In genomic region chr4:8754634-8755589, GRCh38 we compare ENCODE assay signal across 19 cellular contexts.
A peak's percentile ranks its signal among the peaks of the same experiment; 100 is the strongest.
DNase-seq lines count a peak whose midpoint lies in the region; ATAC-seq, FAIRE-seq and TF ChIP-seq lines count a peak whose summit lies in the region.
"Had no signal": no experiment of that assay in that cellular context is flagged by ENCODE, and none has a peak within 500 bp of the region (broad histone marks: within the 10 kb centered on the region; RNA-seq: fewer than 3 reads in every experiment).

No MANE protein-coding gene starts in this region.

- WGBS in testis, 2 donors: 59 to 74% methylated on average over 14 to 23 of the region's 23 CpGs

- H3K36me3 Mint-ChIP-seq in stimulated activated effector memory CD8-positive, alpha-beta T cell treated with anti-CD3 and anti-CD28 coated beads, Interleukin-12 subunit alpha, Interleukin-12 subunit beta, amount 100 ng/mL, for 72 hours: no peaks in the 10 kb centered on the region

- H3K9me3 ChIP-seq in lower lobe of right lung (no peaks in the 10 kb centered on the region), testis (no peaks in the 10 kb centered on the region), colonic mucosa (no peaks in the 10 kb centered on the region)

- H3K4me3 ChIP-seq in lower lobe of right lung: no peak overlapping the region
- H3K4me3 ChIP-seq in testis: peak overlapping the region; percentile 18 to 39
- no peak overlapping the region for H3K4me3 ChIP-seq in colonic mucosa
- H3K4me3 ChIP-seq: BLaER1 treated with 17β-estradiol and CSF1 and Interleukin-3, amounts not matched to agents 10 nM and 100 nM had no signal

- peak; percentile 87 for FAIRE-seq in HTR-8/SVneo (lab: Jason Lieb, UNC)

- H3K4me1 ChIP-seq in lower lobe of right lung: no peaks in the 10 kb centered on the region
- H3K4me1 ChIP-seq in testis: no peaks in the 10 kb centered on the region
- H3K4me1 ChIP-seq in colonic mucosa: no peaks in the 10 kb centered on the region
- H3K4me1 ChIP-seq: BLaER1 treated with 17β-estradiol and CSF1 and Interleukin-3, amounts not matched to agents 10 nM and 100 nM had no signal

- no peak overlapping the region for H3K9ac ChIP-seq in colonic mucosa (ENCODE audit: low read depth in 2 of 2, low read length in 2 of 2)
- H3K9ac ChIP-seq: BLaER1 treated with 17β-estradiol and CSF1 and Interleukin-3, amounts not matched to agents 10 nM and 100 nM had no signal

- no peak for TF ChIP-seq CTCF in lower lobe of right lung (IDR thresholded peaks at IDR 0.05)
- TF ChIP-seq CTCF in testis (IDR thresholded peaks at IDR 0.05): no peak
- no peak for TF ChIP-seq CTCF in colonic mucosa (IDR thresholded peaks at IDR 0.05)

- no peak for TF ChIP-seq POLR2A in testis (IDR thresholded peaks at IDR 0.05)

- intact Hi-C loops in lower lobe of right lung (cut with DNase I) (no loop called here), testis (cut with DNase I; ENCODE audit: low total_unique reads) (no loop called here), colonic mucosa (cut with DNase I) (no loop called here)

- DNase-seq in activated CD8-positive, alpha-beta memory T cell treated with anti-CD3 and anti-CD28 coated beads, Interleukin-2, amount 50 U/mL, for 4 hours: peak; percentile 1
- DNase-seq in activated CD8-positive, alpha-beta memory T cell treated with anti-CD3 and anti-CD28 coated beads, Interleukin-2, amount 50 U/mL, for 48 hours: no peak
- DNase-seq in HTR-8/SVneo (ENCODE audit: insufficient read length, low spot score) (no peak), lower lobe of right lung (peak; percentile 12), testis (peak; percentile 83), colonic mucosa (no peak), NCI-H345 treated with DMSO at 0.1 percent for 48 hours (lab: John Stamatoyannopoulos, UW; ENCODE audit: unreplicated experiment) (no peak)
- DNase-seq in stimulated activated effector memory CD8-positive, alpha-beta T cell treated with anti-CD3 and anti-CD28 coated beads, Interleukin-12 subunit alpha, Interleukin-12 subunit beta, amount 100 ng/mL, for 72 hours (ENCODE audit: low spot score in 2 of 2): no peak
- DNase-seq: DMS 273 treated with DMSO at 0.1 percent for 48 hours, H7, Karpas-422, NCI-H1105 treated with DMSO at 0.1 percent for 48 hours, NCI-H187, NCI-H446 treated with DMSO at 0.1 percent for 48 hours, NCI-H774, SHP77 had no signal

- H3K9me3 Mint-ChIP-seq in stimulated activated effector memory CD8-positive, alpha-beta T cell treated with anti-CD3 and anti-CD28 coated beads, Interleukin-12 subunit alpha, Interleukin-12 subunit beta, amount 100 ng/mL, for 72 hours: peaks cover 3% of the 10 kb centered on the region

- H3K4me1 Mint-ChIP-seq in stimulated activated effector memory CD8-positive, alpha-beta T cell treated with anti-CD3 and anti-CD28 coated beads, Interleukin-12 subunit alpha, Interleukin-12 subunit beta, amount 100 ng/mL, for 72 hours: no peaks in the 10 kb centered on the region

- H3K27me3 ChIP-seq in lower lobe of right lung (ENCODE audit: low read depth) (no peaks in the 10 kb centered on the region), testis (no peaks in the 10 kb centered on the region), colonic mucosa (no peaks in the 10 kb centered on the region)
- H3K27me3 ChIP-seq: BLaER1 treated with 17β-estradiol and CSF1 and Interleukin-3, amounts not matched to agents 10 nM and 100 nM had no signal

- H3K4me3 Mint-ChIP-seq in stimulated activated effector memory CD8-positive, alpha-beta T cell treated with anti-CD3 and anti-CD28 coated beads, Interleukin-12 subunit alpha, Interleukin-12 subunit beta, amount 100 ng/mL, for 72 hours: no peak overlapping the region

- no peaks in the 10 kb centered on the region for H3K36me3 ChIP-seq in lower lobe of right lung
- H3K36me3 ChIP-seq in testis (ENCODE audit: low read depth, missing control alignments): no peaks in the 10 kb centered on the region
- H3K36me3 ChIP-seq in colonic mucosa: no peaks in the 10 kb centered on the region
- H3K36me3 ChIP-seq: BLaER1 treated with 17β-estradiol and CSF1 and Interleukin-3, amounts not matched to agents 10 nM and 100 nM had no signal

- no peak overlapping the region for H3K27ac Mint-ChIP-seq in stimulated activated effector memory CD8-positive, alpha-beta T cell treated with anti-CD3 and anti-CD28 coated beads, Interleukin-12 subunit alpha, Interleukin-12 subunit beta, amount 100 ng/mL, for 72 hours

- no peak for ATAC-seq in lower lobe of right lung
- no peak for ATAC-seq in stimulated activated effector memory CD8-positive, alpha-beta T cell treated with anti-CD3 and anti-CD28 coated beads, Interleukin-12 subunit alpha, Interleukin-12 subunit beta, amount 100 ng/mL, for 72 hours
- ATAC-seq: Panc1 had no signal

- H3K27ac ChIP-seq in lower lobe of right lung: no peak overlapping the region
- no peak overlapping the region for H3K27ac ChIP-seq in testis
- H3K27ac ChIP-seq in colonic mucosa: no peak overlapping the region
- H3K27ac ChIP-seq: 22Rv1; BLaER1 treated with 17β-estradiol and CSF1 and Interleukin-3, amounts not matched to agents 10 nM and 100 nM had no signal

Comparison
In these comparisons a context has a peak if more than half of its experiments do, and no peak if none do; other contexts are left out.
1. DNase-seq: peak in activated CD8-positive, alpha-beta memory T cell treated with anti-CD3 and anti-CD28 coated beads, Interleukin-2, amount 50 U/mL, for 4 hours (single experiment), lower lobe of right lung (single experiment) and testis (single experiment); none in activated CD8-positive, alpha-beta memory T cell treated with anti-CD3 and anti-CD28 coated beads, Interleukin-2, amount 50 U/mL, for 48 hours (single experiment), HTR-8/SVneo (single experiment), colonic mucosa (single experiment), stimulated activated effector memory CD8-positive, alpha-beta T cell treated with anti-CD3 and anti-CD28 coated beads, Interleukin-12 subunit alpha, Interleukin-12 subunit beta, amount 100 ng/mL, for 72 hours (0 of 2) and NCI-H345 treated with DMSO at 0.1 percent for 48 hours (single experiment).
2. H3K4me3 ChIP-seq: peak in testis (2 of 2); none in lower lobe of right lung (single experiment) and colonic mucosa (single experiment).